30 cellular contexts compared by ENCODE assay signal in genomic region chr12:89085421-89085820, GRCh38.
DNase-seq lines count a peak whose midpoint lies in the region; ATAC-seq and TF ChIP-seq lines count a peak whose summit lies in the region.
"Had no signal": no experiment of that assay in that cellular context is flagged by ENCODE, and none has a peak within 500 bp of the region (broad histone marks: within the 10 kb centered on the region; RNA-seq: fewer than 3 reads in every experiment).

No MANE protein-coding gene starts in this region.

- DNase-seq in brain microvascular endothelial cell (peak; percentile 18), right cardiac atrium (peak; percentile 42 to 74 (median 46)), osteoblast (ENCODE audit: insufficient read length, low spot score, missing footprints) (no peak), hippocampal formation (lab: John Stamatoyannopoulos, UW) (no peak), GM19238 (ENCODE audit: insufficient read length, low spot score) (no peak)
- DNase-seq in activated naive CD8-positive, alpha-beta T cell treated with anti-CD3 and anti-CD28 coated beads for 36 hours, result no peak
- DNase-seq: activated CD4-positive, CD25-positive, alpha-beta regulatory T cell treated with anti-CD3 and anti-CD28 coated beads, Interleukin-2, amount 50 U/mL, for 72 hours; activated CD8-positive, alpha-beta T cell treated with anti-CD3 and anti-CD28 coated beads for 36 hours; activated gamma-delta T cell; activated T-cell treated with anti-CD3 and anti-CD28 coated beads for 4 hours; colonic mucosa; DND-41; HFFc6; midbrain; naive thymus-derived CD8-positive, alpha-beta T cell; NCI-H1417 treated with DMSO at 0.1 percent for 48 hours; NCI-H2171; NCI-H524 treated with DMSO at 0.1 percent for 48 hours; NK-92 treated with Interleukin-12 subunit alpha and Interleukin-12 subunit beta, amount 100 ng/mL, for 24 hours; retina; spleen; stimulated activated CD4-positive, alpha-beta T cell treated with anti-CD3 and anti-CD28 coated beads, Interleukin-4, amount 100 ng/mL, for 1 hour; T-cell had no signal

- no peaks in the 10 kb centered on the region for H3K27me3 ChIP-seq in HUES48 (ENCODE audit: control insufficient read depth, insufficient read depth, low read length)
- H3K27me3 ChIP-seq in brain microvascular endothelial cell (replicated peaks), result no peaks in the 10 kb centered on the region
- H3K27me3 ChIP-seq in right cardiac atrium (ENCODE audit: control insufficient read depth, insufficient read depth), result no peaks in the 10 kb centered on the region
- H3K27me3 ChIP-seq in osteoblast (ENCODE audit: insufficient read depth, low read length), result no peaks in the 10 kb centered on the region
- H3K27me3 ChIP-seq: colonic mucosa, SJCRH30, spleen, suprapubic skin had no signal

- no peaks in the 10 kb centered on the region for H3K79me2 ChIP-seq in osteoblast (ENCODE audit: insufficient read depth, low read length)

- H3K9me3 Mint-ChIP-seq in activated naive CD8-positive, alpha-beta T cell treated with anti-CD3 and anti-CD28 coated beads for 36 hours, result no peaks in the 10 kb centered on the region

- no peak overlapping the region for H3K9ac ChIP-seq in HUES48 (ENCODE audit: low read depth, low read length)

- H3K4me3 Mint-ChIP-seq in activated naive CD8-positive, alpha-beta T cell treated with anti-CD3 and anti-CD28 coated beads for 36 hours, result no peak overlapping the region
- H3K4me3 Mint-ChIP-seq: activated CD8-positive, alpha-beta T cell treated with anti-CD3 and anti-CD28 coated beads for 36 hours; HFFc6; naive thymus-derived CD8-positive, alpha-beta T cell; stimulated activated memory B cell treated with anti-CD40 and anti-IgM and Interleukin-4, amounts not matched to agents 10 μg/mL and 1 μg/mL and 100 μg/mL, for 72 hours; T-cell had no signal

- in situ Hi-C loops in brain microvascular endothelial cell (cut with HindIII; ENCODE audit: low pct_ligation_motif_present, low sequenced_read_pairs), result no loop called here

- H3K4me1 ChIP-seq in HUES48 (ENCODE audit: control insufficient read depth, insufficient read depth, low read length) (peaks cover 59% of the 10 kb centered on the region), right cardiac atrium (ENCODE audit: control insufficient read depth, insufficient read depth, low read length) (peaks cover 7% of the 10 kb centered on the region), osteoblast (ENCODE audit: insufficient read depth, low read length) (peaks cover 29% of the 10 kb centered on the region)
- H3K4me1 ChIP-seq: colonic mucosa, suprapubic skin had no signal

- intact Hi-C loops in right cardiac atrium (cut with DNase I), result no loop called here

- H3K4me1 Mint-ChIP-seq in activated naive CD8-positive, alpha-beta T cell treated with anti-CD3 and anti-CD28 coated beads for 36 hours, result no peaks in the 10 kb centered on the region

- no peaks in the 10 kb centered on the region for H3K36me3 ChIP-seq in HUES48 (ENCODE audit: control insufficient read depth, insufficient read depth, low read length)
- no peaks in the 10 kb centered on the region for H3K36me3 ChIP-seq in brain microvascular endothelial cell (replicated peaks)
- no peaks in the 10 kb centered on the region for H3K36me3 ChIP-seq in osteoblast (ENCODE audit: insufficient read depth, low read length)
- H3K36me3 ChIP-seq: colonic mucosa, SJCRH30, spleen, suprapubic skin had no signal

- no peak overlapping the region for H3K27ac Mint-ChIP-seq in activated naive CD8-positive, alpha-beta T cell treated with anti-CD3 and anti-CD28 coated beads for 36 hours
- H3K27ac Mint-ChIP-seq: activated CD8-positive, alpha-beta T cell treated with anti-CD3 and anti-CD28 coated beads for 36 hours; HFFc6; stimulated activated memory B cell treated with anti-CD40 and anti-IgM and Interleukin-4, amounts not matched to agents 10 μg/mL and 1 μg/mL and 100 μg/mL, for 72 hours; T-cell had no signal

- peaks cover 18% of the 10 kb centered on the region for H3K27me3 Mint-ChIP-seq in activated naive CD8-positive, alpha-beta T cell treated with anti-CD3 and anti-CD28 coated beads for 36 hours
- H3K27me3 Mint-ChIP-seq: stimulated activated memory B cell treated with anti-CD40 and anti-IgM and Interleukin-4, amounts not matched to agents 10 μg/mL and 1 μg/mL and 100 μg/mL, for 72 hours had no signal

- H3K4me3 ChIP-seq in HUES48 (ENCODE audit: low read depth, low read length), result no peak overlapping the region
- H3K4me3 ChIP-seq in brain microvascular endothelial cell (ENCODE audit: low read depth, low read length), result no peak overlapping the region
- H3K4me3 ChIP-seq in right cardiac atrium (ENCODE audit: low read length), result no peak overlapping the region
- H3K4me3 ChIP-seq in osteoblast (ENCODE audit: insufficient read depth, low read length), result no peak overlapping the region
- H3K4me3 ChIP-seq: colonic mucosa, GM12878, SJCRH30, spleen, suprapubic skin had no signal

- H3K4me2 ChIP-seq in osteoblast (ENCODE audit: insufficient read depth, low read length), result no peak overlapping the region

- TF ChIP-seq CTCF in brain microvascular endothelial cell (IDR thresholded peaks at IDR 0.05; ENCODE audit: low read depth, low read length, missing control alignments), result no peak
- TF ChIP-seq CTCF in osteoblast (IDR thresholded peaks at IDR 0.05; ENCODE audit: extremely low read depth, low read depth, low read length), result no peak

- 61% methylated on average over 5 of the region's 5 CpGs for WGBS in right cardiac atrium

- H4K20me1 ChIP-seq in osteoblast (ENCODE audit: insufficient read depth, low read length), result no peaks in the 10 kb centered on the region

- H2AFZ ChIP-seq in osteoblast (ENCODE audit: low read length), result peak overlapping the region; percentile 74

- H3K9me3 ChIP-seq in HUES48 (ENCODE audit: control insufficient read depth, insufficient read depth, low read length) (0 out of 2 replicates have a peak, but pooled peaks cover 4% of the 10 kb centered on the region), right cardiac atrium (ENCODE audit: control insufficient read depth, low read length) (no peaks in the 10 kb centered on the region), osteoblast (ENCODE audit: low read depth, low read length) (no peaks in the 10 kb centered on the region)
- H3K9me3 ChIP-seq: colonic mucosa, suprapubic skin had no signal

- H3K27ac ChIP-seq in HUES48 (ENCODE audit: low read depth, low read length) (peak overlapping the region; percentile 37), brain microvascular endothelial cell (peak overlapping the region; percentile 3), right cardiac atrium (ENCODE audit: low read length) (no peak overlapping the region), osteoblast (ENCODE audit: low read depth, low read length) (no peak overlapping the region)
- H3K27ac ChIP-seq: C4-2B, colonic mucosa, SJCRH30, suprapubic skin had no signal

- peak; percentile 56 to 91 for ATAC-seq in right cardiac atrium
- ATAC-seq: activated CD8-positive, alpha-beta T cell treated with anti-CD3 and anti-CD28 coated beads for 36 hours; GM12878; naive thymus-derived CD8-positive, alpha-beta T cell; Panc1; stimulated activated memory B cell treated with anti-CD40 and anti-IgM and Interleukin-4, amounts not matched to agents 10 μg/mL and 1 μg/mL and 100 μg/mL, for 72 hours; T-cell had no signal

- H3K36me3 Mint-ChIP-seq in activated naive CD8-positive, alpha-beta T cell treated with anti-CD3 and anti-CD28 coated beads for 36 hours, result peaks cover 1% of the 10 kb centered on the region
- H3K36me3 Mint-ChIP-seq: T-cell had no signal

Comparison
In these comparisons a context has a peak if more than half of its experiments do, and no peak if none do; other contexts are left out.
1. H3K27ac ChIP-seq: peak in HUES48 (single experiment) and brain microvascular endothelial cell (single experiment); none in right cardiac atrium (single experiment) and osteoblast (single experiment).
2. DNase-seq: peak in brain microvascular endothelial cell (single experiment) and right cardiac atrium (3 of 3); none in osteoblast (single experiment), hippocampal formation (0 of 2), activated naive CD8-positive, alpha-beta T cell treated with anti-CD3 and anti-CD28 coated beads for 36 hours (single experiment) and GM19238 (single experiment).